ENCODE assay signal across 1 cellular context in the genomic region with DNA sequence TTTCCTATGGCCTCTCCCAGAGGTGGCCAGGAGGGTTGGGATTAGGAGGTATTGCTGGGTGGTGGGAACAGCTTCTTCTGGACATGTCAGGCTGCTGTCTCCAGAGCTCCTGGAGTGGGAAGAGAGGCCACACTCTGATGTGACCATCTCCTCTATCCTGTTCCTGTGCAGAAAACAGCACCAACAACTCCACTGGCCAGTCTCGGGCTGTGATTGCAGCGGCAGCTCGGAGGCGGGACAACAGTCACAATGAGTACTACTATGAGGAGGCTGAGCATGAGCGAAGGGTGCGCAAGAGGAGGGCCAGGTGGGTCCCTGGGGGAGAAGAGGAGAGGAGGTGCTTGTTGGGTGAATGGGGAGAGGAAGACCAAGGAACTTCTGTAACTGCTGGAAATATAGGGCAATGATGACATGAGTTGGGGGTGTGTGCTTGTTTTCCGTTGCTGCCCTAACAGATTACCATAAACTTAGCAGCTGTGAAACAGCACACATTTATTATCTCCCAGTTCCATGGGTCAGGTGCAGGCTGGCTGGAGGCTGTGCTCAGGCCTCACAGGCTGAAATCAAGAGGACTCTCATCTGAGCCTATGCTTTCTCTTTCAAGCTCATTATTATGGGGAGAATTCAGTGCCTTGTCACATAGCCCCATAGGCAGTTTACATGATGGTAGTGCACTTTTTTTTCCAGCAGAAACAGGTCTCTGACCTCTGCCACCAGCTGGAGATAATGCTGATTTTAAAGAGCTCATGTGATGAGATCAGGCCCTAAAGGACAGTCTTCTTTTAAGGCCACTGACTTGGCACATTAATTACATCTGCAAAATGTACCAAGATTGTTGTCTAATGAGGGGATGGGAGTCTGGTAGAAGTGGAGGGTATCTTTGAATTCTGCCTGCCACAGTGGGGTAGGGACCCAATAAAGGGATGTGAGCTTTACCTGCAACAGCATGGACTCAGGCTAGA.
TF ChIP-seq lines count a peak whose summit lies in the region.

No MANE protein-coding gene starts in this region.

TF ChIP-seq in K562, 482 proteins besides CTCF, POLR2A, EP300 and RAD21 (continued from another document):
- TF ChIP-seq, protein P1, sequence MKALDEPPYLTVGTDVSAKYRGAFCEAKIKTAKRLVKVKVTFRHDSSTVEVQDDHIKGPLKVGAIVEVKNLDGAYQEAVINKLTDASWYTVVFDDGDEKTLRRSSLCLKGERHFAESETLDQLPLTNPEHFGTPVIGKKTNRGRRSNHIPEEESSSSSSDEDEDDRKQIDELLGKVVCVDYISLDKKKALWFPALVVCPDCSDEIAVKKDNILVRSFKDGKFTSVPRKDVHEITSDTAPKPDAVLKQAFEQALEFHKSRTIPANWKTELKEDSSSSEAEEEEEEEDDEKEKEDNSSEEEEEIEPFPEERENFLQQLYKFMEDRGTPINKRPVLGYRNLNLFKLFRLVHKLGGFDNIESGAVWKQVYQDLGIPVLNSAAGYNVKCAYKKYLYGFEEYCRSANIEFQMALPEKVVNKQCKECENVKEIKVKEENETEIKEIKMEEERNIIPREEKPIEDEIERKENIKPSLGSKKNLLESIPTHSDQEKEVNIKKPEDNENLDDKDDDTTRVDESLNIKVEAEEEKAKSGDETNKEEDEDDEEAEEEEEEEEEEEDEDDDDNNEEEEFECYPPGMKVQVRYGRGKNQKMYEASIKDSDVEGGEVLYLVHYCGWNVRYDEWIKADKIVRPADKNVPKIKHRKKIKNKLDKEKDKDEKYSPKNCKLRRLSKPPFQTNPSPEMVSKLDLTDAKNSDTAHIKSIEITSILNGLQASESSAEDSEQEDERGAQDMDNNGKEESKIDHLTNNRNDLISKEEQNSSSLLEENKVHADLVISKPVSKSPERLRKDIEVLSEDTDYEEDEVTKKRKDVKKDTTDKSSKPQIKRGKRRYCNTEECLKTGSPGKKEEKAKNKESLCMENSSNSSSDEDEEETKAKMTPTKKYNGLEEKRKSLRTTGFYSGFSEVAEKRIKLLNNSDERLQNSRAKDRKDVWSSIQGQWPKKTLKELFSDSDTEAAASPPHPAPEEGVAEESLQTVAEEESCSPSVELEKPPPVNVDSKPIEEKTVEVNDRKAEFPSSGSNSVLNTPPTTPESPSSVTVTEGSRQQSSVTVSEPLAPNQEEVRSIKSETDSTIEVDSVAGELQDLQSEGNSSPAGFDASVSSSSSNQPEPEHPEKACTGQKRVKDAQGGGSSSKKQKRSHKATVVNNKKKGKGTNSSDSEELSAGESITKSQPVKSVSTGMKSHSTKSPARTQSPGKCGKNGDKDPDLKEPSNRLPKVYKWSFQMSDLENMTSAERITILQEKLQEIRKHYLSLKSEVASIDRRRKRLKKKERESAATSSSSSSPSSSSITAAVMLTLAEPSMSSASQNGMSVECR (CRISPR knock-in tag; IDR thresholded peaks at IDR 0.05): no peak
- TF ChIP-seq STAG1 (CRISPR knock-in tag; IDR thresholded peaks at IDR 0.05; ENCODE audit: borderline replicate concordance): no peak
- TF ChIP-seq, protein P2, sequence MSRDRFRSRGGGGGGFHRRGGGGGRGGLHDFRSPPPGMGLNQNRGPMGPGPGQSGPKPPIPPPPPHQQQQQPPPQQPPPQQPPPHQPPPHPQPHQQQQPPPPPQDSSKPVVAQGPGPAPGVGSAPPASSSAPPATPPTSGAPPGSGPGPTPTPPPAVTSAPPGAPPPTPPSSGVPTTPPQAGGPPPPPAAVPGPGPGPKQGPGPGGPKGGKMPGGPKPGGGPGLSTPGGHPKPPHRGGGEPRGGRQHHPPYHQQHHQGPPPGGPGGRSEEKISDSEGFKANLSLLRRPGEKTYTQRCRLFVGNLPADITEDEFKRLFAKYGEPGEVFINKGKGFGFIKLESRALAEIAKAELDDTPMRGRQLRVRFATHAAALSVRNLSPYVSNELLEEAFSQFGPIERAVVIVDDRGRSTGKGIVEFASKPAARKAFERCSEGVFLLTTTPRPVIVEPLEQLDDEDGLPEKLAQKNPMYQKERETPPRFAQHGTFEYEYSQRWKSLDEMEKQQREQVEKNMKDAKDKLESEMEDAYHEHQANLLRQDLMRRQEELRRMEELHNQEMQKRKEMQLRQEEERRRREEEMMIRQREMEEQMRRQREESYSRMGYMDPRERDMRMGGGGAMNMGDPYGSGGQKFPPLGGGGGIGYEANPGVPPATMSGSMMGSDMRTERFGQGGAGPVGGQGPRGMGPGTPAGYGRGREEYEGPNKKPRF (IDR thresholded peaks at IDR 0.05; ENCODE audit: low read depth, low read length): no peak
- TF ChIP-seq SIN3A (IDR thresholded peaks at IDR 0.05; ENCODE audit: borderline replicate concordance in 2 of 2, control insufficient read depth in 1 of 2, low read depth in 2 of 2, low read length in 2 of 2): no peak
- 0 out of 2 replicates have a peak, but pooled peaks have one; percentile 8 for TF ChIP-seq JUN (IDR thresholded peaks at IDR 0.05; ENCODE audit: borderline replicate concordance, low read depth, low read length)
- no peak for TF ChIP-seq JUN (CRISPR knock-in tag; IDR thresholded peaks at IDR 0.05; ENCODE audit: borderline replicate concordance)
- peak; percentile 85 for TF ChIP-seq CBFA2T2 (conservative IDR thresholded peaks at IDR 0.05)
- peak; percentile 78 for TF ChIP-seq TAL1 (IDR thresholded peaks at IDR 0.05)
- TF ChIP-seq SOX6 (IDR thresholded peaks at IDR 0.05): peak; percentile 47; the same call in 1 of the 2 replicates
- peak in 1 of 2 experiments; percentile 55; a peak in 2 of 4 replicates for TF ChIP-seq NRF1 (conservative IDR thresholded peaks at IDR 0.05 in 1 of 2, IDR thresholded peaks at IDR 0.05 in 1 of 2)
- peak; percentile 37; the same call in 1 of the 2 replicates for TF ChIP-seq RBFOX2 (IDR thresholded peaks at IDR 0.05; ENCODE audit: low read depth, low read length)
- TF ChIP-seq, protein P3, sequence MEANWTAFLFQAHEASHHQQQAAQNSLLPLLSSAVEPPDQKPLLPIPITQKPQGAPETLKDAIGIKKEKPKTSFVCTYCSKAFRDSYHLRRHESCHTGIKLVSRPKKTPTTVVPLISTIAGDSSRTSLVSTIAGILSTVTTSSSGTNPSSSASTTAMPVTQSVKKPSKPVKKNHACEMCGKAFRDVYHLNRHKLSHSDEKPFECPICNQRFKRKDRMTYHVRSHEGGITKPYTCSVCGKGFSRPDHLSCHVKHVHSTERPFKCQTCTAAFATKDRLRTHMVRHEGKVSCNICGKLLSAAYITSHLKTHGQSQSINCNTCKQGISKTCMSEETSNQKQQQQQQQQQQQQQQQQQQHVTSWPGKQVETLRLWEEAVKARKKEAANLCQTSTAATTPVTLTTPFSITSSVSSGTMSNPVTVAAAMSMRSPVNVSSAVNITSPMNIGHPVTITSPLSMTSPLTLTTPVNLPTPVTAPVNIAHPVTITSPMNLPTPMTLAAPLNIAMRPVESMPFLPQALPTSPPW (CRISPR knock-in tag; IDR thresholded peaks at IDR 0.05): peak; percentile 34
- TF ChIP-seq SMARCA4 (IDR thresholded peaks at IDR 0.05): peak; percentile 50; the same call in 1 of the 2 replicates
- no peak for TF ChIP-seq ZC3H4 (CRISPR knock-in tag; IDR thresholded peaks at IDR 0.05; ENCODE audit: borderline replicate concordance)
- TF ChIP-seq FOXM1 (IDR thresholded peaks at IDR 0.05; ENCODE audit: low read depth): 0 out of 2 replicates have a peak, but pooled peaks have one; percentile 30
- no peak for TF ChIP-seq FOXM1 (CRISPR knock-in tag; IDR thresholded peaks at IDR 0.05; ENCODE audit: low read depth)
- TF ChIP-seq, protein P4, sequence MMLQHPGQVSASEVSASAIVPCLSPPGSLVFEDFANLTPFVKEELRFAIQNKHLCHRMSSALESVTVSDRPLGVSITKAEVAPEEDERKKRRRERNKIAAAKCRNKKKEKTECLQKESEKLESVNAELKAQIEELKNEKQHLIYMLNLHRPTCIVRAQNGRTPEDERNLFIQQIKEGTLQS (IDR thresholded peaks at IDR 0.05): peak; percentile 56; the same call in 1 of the 2 replicates
- TF ChIP-seq, protein P4 (CRISPR knock-in tag; conservative IDR thresholded peaks at IDR 0.05): no peak
- peak; percentile 87 for TF ChIP-seq TCF3 (CRISPR knock-in tag; IDR thresholded peaks at IDR 0.05)
- TF ChIP-seq GATA2 (CRISPR knock-in tag; IDR thresholded peaks at IDR 0.05): peak; percentile 69
- peak; percentile 48; the same call in 1 of the 2 replicates for TF ChIP-seq POLR2AphosphoS5 (IDR thresholded peaks at IDR 0.05; ENCODE audit: control insufficient read depth, insufficient read depth, low read depth, low read length)
- TF ChIP-seq, protein P5, sequence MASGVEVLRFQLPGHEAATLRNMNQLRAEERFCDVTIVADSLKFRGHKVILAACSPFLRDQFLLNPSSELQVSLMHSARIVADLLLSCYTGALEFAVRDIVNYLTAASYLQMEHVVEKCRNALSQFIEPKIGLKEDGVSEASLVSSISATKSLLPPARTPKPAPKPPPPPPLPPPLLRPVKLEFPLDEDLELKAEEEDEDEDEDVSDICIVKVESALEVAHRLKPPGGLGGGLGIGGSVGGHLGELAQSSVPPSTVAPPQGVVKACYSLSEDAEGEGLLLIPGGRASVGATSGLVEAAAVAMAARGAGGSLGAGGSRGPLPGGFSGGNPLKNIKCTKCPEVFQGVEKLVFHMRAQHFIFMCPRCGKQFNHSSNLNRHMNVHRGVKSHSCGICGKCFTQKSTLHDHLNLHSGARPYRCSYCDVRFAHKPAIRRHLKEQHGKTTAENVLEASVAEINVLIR (CRISPR knock-in tag; IDR thresholded peaks at IDR 0.05): no peak
- TF ChIP-seq, protein P6, sequence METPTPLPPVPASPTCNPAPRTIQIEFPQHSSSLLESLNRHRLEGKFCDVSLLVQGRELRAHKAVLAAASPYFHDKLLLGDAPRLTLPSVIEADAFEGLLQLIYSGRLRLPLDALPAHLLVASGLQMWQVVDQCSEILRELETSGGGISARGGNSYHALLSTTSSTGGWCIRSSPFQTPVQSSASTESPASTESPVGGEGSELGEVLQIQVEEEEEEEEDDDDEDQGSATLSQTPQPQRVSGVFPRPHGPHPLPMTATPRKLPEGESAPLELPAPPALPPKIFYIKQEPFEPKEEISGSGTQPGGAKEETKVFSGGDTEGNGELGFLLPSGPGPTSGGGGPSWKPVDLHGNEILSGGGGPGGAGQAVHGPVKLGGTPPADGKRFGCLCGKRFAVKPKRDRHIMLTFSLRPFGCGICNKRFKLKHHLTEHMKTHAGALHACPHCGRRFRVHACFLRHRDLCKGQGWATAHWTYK (CRISPR knock-in tag; IDR thresholded peaks at IDR 0.05): no peak
- TF ChIP-seq NFYB (IDR thresholded peaks at IDR 0.05; ENCODE audit: extremely low read depth, insufficient read length): no peak
